In genomic region chr2:11367170-11367569, GRCh38 we compare ENCODE assay signal across 25 cellular contexts. TPM values are rescaled to one million over a fixed set of nuclear protein-coding genes. Genes with fewer than 3 reads are reported as not detected.
A peak's percentile ranks its signal among the peaks of the same experiment; 100 is the strongest.
DNase-seq lines count a peak whose midpoint lies in the region; ATAC-seq and TF ChIP-seq lines count a peak whose summit lies in the region.
"Had no signal": no experiment of that assay in that cellular context is flagged by ENCODE, and none has a peak within 500 bp of the region (broad histone marks: within the 10 kb centered on the region; RNA-seq: fewer than 3 reads in every experiment).

No MANE protein-coding gene starts in this region.

- H3K27ac ChIP-seq in BLaER1: no peak overlapping the region
- no peak overlapping the region for H3K27ac ChIP-seq in HEK293 (ENCODE audit: extremely low read depth, low read depth, low read length)
- peak overlapping the region; percentile 54 for H3K27ac ChIP-seq in cingulate gyrus (ENCODE audit: low read depth, low read length)
- H3K27ac ChIP-seq in osteoblast (ENCODE audit: low read depth, low read length): no peak overlapping the region
- H3K27ac ChIP-seq: SJCRH30 had no signal

- H3K9ac ChIP-seq in BLaER1: no peak overlapping the region

- H3K36me3 ChIP-seq in BLaER1 (no peaks in the 10 kb centered on the region), HEK293 (ENCODE audit: control insufficient read depth in 2 of 2, insufficient read depth in 1 of 2, low read length in 2 of 2) (no peaks in the 10 kb centered on the region), osteoblast (ENCODE audit: insufficient read depth, low read length) (no peaks in the 10 kb centered on the region)
- H3K36me3 ChIP-seq: BE2C, Peyer's patch, SJCRH30 had no signal

- DNase-seq in nephron progenitor cell (no peak), osteoblast (ENCODE audit: insufficient read length, low spot score, missing footprints) (no peak), ACHN (no peak), NCI-H2196 treated with DMSO at 0.1 percent for 48 hours (lab: John Stamatoyannopoulos, UW; ENCODE audit: unreplicated experiment) (no peak)
- DNase-seq: BE2C; CD4-positive, alpha-beta T cell; COR-L47; DMS 273 treated with DMSO at 0.1 percent for 48 hours; DMS79 treated with DMSO at 0.1 percent for 48 hours; H7; HFFc6; KG1; NCI-H1092; NCI-H1436 treated with DMSO at 0.1 percent for 48 hours; NCI-H2029 treated with DMSO at 0.1 percent for 48 hours; NCI-H524 treated with DMSO at 0.1 percent for 48 hours; NCI-H82; Peyer's patch; SJCRH30 had no signal

- in situ Hi-C loops in ACHN (cut with HindIII; ENCODE audit: low pct_ligation_motif_present, low pct_unique_long_range_greater_than_20kb, low sequenced_read_pairs): no loop called here

- TF ChIP-seq CTCF in HEK293 (tag by site-specific recombination; IDR thresholded peaks at IDR 0.05): no peak
- TF ChIP-seq CTCF in nephron progenitor cell (IDR thresholded peaks at IDR 0.05): no peak
- no peak for TF ChIP-seq CTCF in osteoblast (IDR thresholded peaks at IDR 0.05; ENCODE audit: extremely low read depth, low read depth, low read length)

- no peak overlapping the region for H3K4me3 Mint-ChIP-seq in nephron progenitor cell
- H3K4me3 Mint-ChIP-seq: CD4-positive, alpha-beta T cell; HFFc6 had no signal

- H3K4me2 ChIP-seq in BLaER1: peak overlapping the region; percentile 51
- H3K4me2 ChIP-seq in osteoblast (ENCODE audit: insufficient read depth, low read length): no peak overlapping the region
- H3K4me2 ChIP-seq: A549 had no signal

- peaks cover 7% of the 10 kb centered on the region for H3K27me3 Mint-ChIP-seq in nephron progenitor cell (ENCODE audit: low read depth, poor library complexity)
- H3K27me3 Mint-ChIP-seq: CD4-positive, alpha-beta T cell had no signal

- H3K4me1 ChIP-seq in BLaER1 (peaks cover 19% of the 10 kb centered on the region), HEK293 (ENCODE audit: control insufficient read depth, insufficient read depth, low read length) (no peaks in the 10 kb centered on the region), osteoblast (ENCODE audit: insufficient read depth, low read length) (peaks cover 8% of the 10 kb centered on the region)
- H3K4me1 ChIP-seq: BE2C, SJCRH30 had no signal

- H3K9me3 ChIP-seq in BLaER1 (no peaks in the 10 kb centered on the region), HEK293 (ENCODE audit: control insufficient read depth, insufficient read depth, low read depth, low read length) (no peaks in the 10 kb centered on the region), osteoblast (ENCODE audit: low read depth, low read length) (no peaks in the 10 kb centered on the region)
- H3K9me3 ChIP-seq: A549, BE2C, Peyer's patch, SJCRH30 had no signal

- CTCF ChIA-PET in HEK293 (lab: Yijun Ruan, JAX): interaction anchor here (0.7 to 1.0 kb wide), 2 partner anchors 19 to 51 kb away, joined by 3 read pairs; no protein-coding TSS in a partner anchor

- no peaks in the 10 kb centered on the region for H3K9me3 Mint-ChIP-seq in nephron progenitor cell
- H3K9me3 Mint-ChIP-seq: CD4-positive, alpha-beta T cell; HFFc6 had no signal

- H3K36me3 Mint-ChIP-seq in nephron progenitor cell (ENCODE audit: low read depth): no peaks in the 10 kb centered on the region

- H4K20me1 ChIP-seq in BLaER1: no peaks in the 10 kb centered on the region
- no peaks in the 10 kb centered on the region for H4K20me1 ChIP-seq in osteoblast (ENCODE audit: insufficient read depth, low read length)

- H3K4me3 ChIP-seq in BLaER1 (no peak overlapping the region), HEK293 (ENCODE audit: low read depth, low read length) (no peak overlapping the region), osteoblast (ENCODE audit: insufficient read depth, low read length) (no peak overlapping the region)
- H3K4me3 ChIP-seq: A549, GM12878, Peyer's patch had no signal

- POLR2A ChIA-PET in HEK293 (lab: Yijun Ruan, JAX): no interaction called here

- no peak overlapping the region for H2AFZ ChIP-seq in osteoblast (ENCODE audit: low read length)

- peak overlapping the region; percentile 8 for H3K27ac Mint-ChIP-seq in nephron progenitor cell
- H3K27ac Mint-ChIP-seq: CD4-positive, alpha-beta T cell; HFFc6 had no signal

- no peaks in the 10 kb centered on the region for H3K79me2 ChIP-seq in osteoblast (ENCODE audit: insufficient read depth, low read length)

- peaks cover 44% of the 10 kb centered on the region for H3K4me1 Mint-ChIP-seq in nephron progenitor cell

- no peaks in the 10 kb centered on the region for H3K27me3 ChIP-seq in BLaER1
- H3K27me3 ChIP-seq in osteoblast (ENCODE audit: insufficient read depth, low read length): no peaks in the 10 kb centered on the region
- H3K27me3 ChIP-seq: BE2C, Peyer's patch, SJCRH30 had no signal

- ATAC-seq in GM21367 (IDR thresholded peaks at IDR 0.05; ENCODE audit: unreplicated experiment): no peak
- ATAC-seq: A549, GM12878 had no signal

TF ChIP-seq in HEK293, 187 proteins besides CTCF, POLR2A, EP300 and RAD21:
- peak; percentile 84 for TF ChIP-seq EGR2 (tag by site-specific recombination; IDR thresholded peaks at IDR 0.05; ENCODE audit: low read depth)
- TF ChIP-seq ZBTB21 (tag by site-specific recombination; IDR thresholded peaks at IDR 0.05): no peak
- TF ChIP-seq ZNF639 (tag by site-specific recombination; IDR thresholded peaks at IDR 0.05): no peak
- TF ChIP-seq ZNF777 (tag by site-specific recombination; IDR thresholded peaks at IDR 0.05; ENCODE audit: borderline replicate concordance): no peak
- peak; percentile 78 for TF ChIP-seq ZSCAN4 (tag by site-specific recombination; IDR thresholded peaks at IDR 0.05)
- TF ChIP-seq ZNF211 (tag by site-specific recombination; IDR thresholded peaks at IDR 0.05; ENCODE audit: low read depth): no peak
- no peak for TF ChIP-seq ZSCAN5A (tag by site-specific recombination; IDR thresholded peaks at IDR 0.05)
- TF ChIP-seq ZFHX2 (tag by site-specific recombination; conservative IDR thresholded peaks at IDR 0.05): peak; percentile 87

RNA-seq across cellular contexts. Expression of gene ROCK2, which starts 22.7 kb away (rescaled TPM):
- total RNA-seq in osteoblast: 55.1 and 59.7 TPM in 2 replicates
